Comparison of ENCODE assay signal across 1 cellular context in genomic region chr2:217362710-217363109, GRCh38.
TF ChIP-seq lines count a peak whose summit lies in the region.

No MANE protein-coding gene starts in this region.

TF ChIP-seq in K562, 482 proteins besides CTCF, POLR2A, EP300 and RAD21 (continued from another document and continues in another):
- no peak for TF ChIP-seq PRDM10 (IDR thresholded peaks at IDR 0.05; ENCODE audit: partially characterized antibody)
- TF ChIP-seq TCF3 (CRISPR knock-in tag; IDR thresholded peaks at IDR 0.05): peak; percentile 86
- TF ChIP-seq RHOXF2B (CRISPR knock-in tag; conservative IDR thresholded peaks at IDR 0.05): no peak
- TF ChIP-seq ESRRA (IDR thresholded peaks at IDR 0.05; ENCODE audit: borderline replicate concordance, low read depth): no peak
- TF ChIP-seq, protein P1, sequence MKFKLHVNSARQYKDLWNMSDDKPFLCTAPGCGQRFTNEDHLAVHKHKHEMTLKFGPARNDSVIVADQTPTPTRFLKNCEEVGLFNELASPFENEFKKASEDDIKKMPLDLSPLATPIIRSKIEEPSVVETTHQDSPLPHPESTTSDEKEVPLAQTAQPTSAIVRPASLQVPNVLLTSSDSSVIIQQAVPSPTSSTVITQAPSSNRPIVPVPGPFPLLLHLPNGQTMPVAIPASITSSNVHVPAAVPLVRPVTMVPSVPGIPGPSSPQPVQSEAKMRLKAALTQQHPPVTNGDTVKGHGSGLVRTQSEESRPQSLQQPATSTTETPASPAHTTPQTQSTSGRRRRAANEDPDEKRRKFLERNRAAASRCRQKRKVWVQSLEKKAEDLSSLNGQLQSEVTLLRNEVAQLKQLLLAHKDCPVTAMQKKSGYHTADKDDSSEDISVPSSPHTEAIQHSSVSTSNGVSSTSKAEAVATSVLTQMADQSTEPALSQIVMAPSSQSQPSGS (CRISPR knock-in tag; IDR thresholded peaks at IDR 0.05): no peak
- TF ChIP-seq, protein P2, sequence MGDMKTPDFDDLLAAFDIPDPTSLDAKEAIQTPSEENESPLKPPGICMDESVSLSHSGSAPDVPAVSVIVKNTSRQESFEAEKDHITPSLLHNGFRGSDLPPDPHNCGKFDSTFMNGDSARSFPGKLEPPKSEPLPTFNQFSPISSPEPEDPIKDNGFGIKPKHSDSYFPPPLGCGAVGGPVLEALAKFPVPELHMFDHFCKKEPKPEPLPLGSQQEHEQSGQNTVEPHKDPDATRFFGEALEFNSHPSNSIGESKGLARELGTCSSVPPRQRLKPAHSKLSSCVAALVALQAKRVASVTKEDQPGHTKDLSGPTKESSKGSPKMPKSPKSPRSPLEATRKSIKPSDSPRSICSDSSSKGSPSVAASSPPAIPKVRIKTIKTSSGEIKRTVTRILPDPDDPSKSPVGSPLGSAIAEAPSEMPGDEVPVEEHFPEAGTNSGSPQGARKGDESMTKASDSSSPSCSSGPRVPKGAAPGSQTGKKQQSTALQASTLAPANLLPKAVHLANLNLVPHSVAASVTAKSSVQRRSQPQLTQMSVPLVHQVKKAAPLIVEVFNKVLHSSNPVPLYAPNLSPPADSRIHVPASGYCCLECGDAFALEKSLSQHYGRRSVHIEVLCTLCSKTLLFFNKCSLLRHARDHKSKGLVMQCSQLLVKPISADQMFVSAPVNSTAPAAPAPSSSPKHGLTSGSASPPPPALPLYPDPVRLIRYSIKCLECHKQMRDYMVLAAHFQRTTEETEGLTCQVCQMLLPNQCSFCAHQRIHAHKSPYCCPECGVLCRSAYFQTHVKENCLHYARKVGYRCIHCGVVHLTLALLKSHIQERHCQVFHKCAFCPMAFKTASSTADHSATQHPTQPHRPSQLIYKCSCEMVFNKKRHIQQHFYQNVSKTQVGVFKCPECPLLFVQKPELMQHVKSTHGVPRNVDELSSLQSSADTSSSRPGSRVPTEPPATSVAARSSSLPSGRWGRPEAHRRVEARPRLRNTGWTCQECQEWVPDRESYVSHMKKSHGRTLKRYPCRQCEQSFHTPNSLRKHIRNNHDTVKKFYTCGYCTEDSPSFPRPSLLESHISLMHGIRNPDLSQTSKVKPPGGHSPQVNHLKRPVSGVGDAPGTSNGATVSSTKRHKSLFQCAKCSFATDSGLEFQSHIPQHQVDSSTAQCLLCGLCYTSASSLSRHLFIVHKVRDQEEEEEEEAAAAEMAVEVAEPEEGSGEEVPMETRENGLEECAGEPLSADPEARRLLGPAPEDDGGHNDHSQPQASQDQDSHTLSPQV (IDR thresholded peaks at IDR 0.05): no peak
- no peak for TF ChIP-seq NCOA2 (IDR thresholded peaks at IDR 0.05; ENCODE audit: partially characterized antibody in 2 of 2)
- TF ChIP-seq EWSR1 (IDR thresholded peaks at IDR 0.05; ENCODE audit: borderline replicate concordance, low read depth, partially characterized antibody): no peak
- TF ChIP-seq FOXA3 (CRISPR knock-in tag; conservative IDR thresholded peaks at IDR 0.05 in 1 of 2, IDR thresholded peaks at IDR 0.05 in 1 of 2): 0 out of 4 replicates have a peak, but pooled peaks of 1 of the 2 experiments have one; percentile 15
- no peak for TF ChIP-seq ZNF140 (CRISPR knock-in tag; IDR thresholded peaks at IDR 0.05)
- TF ChIP-seq RNF2 (IDR thresholded peaks at IDR 0.05): no peak
- TF ChIP-seq ZNF57 (CRISPR knock-in tag; IDR thresholded peaks at IDR 0.05): no peak
- peak; percentile 70; the same call in 1 of the 2 replicates for TF ChIP-seq LCOR (CRISPR knock-in tag; IDR thresholded peaks at IDR 0.05)
- no peak for TF ChIP-seq KLF10 (CRISPR knock-in tag; IDR thresholded peaks at IDR 0.05)
- no peak for TF ChIP-seq CUX1 (CRISPR knock-in tag; IDR thresholded peaks at IDR 0.05)
- no peak for TF ChIP-seq NCOA1 (IDR thresholded peaks at IDR 0.05; ENCODE audit: low read depth)
- TF ChIP-seq, protein P3, sequence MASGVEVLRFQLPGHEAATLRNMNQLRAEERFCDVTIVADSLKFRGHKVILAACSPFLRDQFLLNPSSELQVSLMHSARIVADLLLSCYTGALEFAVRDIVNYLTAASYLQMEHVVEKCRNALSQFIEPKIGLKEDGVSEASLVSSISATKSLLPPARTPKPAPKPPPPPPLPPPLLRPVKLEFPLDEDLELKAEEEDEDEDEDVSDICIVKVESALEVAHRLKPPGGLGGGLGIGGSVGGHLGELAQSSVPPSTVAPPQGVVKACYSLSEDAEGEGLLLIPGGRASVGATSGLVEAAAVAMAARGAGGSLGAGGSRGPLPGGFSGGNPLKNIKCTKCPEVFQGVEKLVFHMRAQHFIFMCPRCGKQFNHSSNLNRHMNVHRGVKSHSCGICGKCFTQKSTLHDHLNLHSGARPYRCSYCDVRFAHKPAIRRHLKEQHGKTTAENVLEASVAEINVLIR (CRISPR knock-in tag; IDR thresholded peaks at IDR 0.05): no peak
- peak; percentile 66; the same call in 1 of the 2 replicates for TF ChIP-seq MEF2D (tag; conservative IDR thresholded peaks at IDR 0.05; ENCODE audit: low read depth)
- TF ChIP-seq, protein P4, sequence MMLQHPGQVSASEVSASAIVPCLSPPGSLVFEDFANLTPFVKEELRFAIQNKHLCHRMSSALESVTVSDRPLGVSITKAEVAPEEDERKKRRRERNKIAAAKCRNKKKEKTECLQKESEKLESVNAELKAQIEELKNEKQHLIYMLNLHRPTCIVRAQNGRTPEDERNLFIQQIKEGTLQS (IDR thresholded peaks at IDR 0.05): no peak
- TF ChIP-seq, protein P4 (CRISPR knock-in tag; conservative IDR thresholded peaks at IDR 0.05): no peak
- TF ChIP-seq MIER1 (IDR thresholded peaks at IDR 0.05; ENCODE audit: low read depth): no peak
- peak in 1 of 2 experiments; percentile 59; a peak in 1 of 4 replicates for TF ChIP-seq RCOR1 (IDR thresholded peaks at IDR 0.05; ENCODE audit: borderline replicate concordance in 1 of 2, low read depth in 2 of 2, low read length in 2 of 2)
- TF ChIP-seq CBFA2T2 (conservative IDR thresholded peaks at IDR 0.05): peak; percentile 68
- TF ChIP-seq NUFIP1 (IDR thresholded peaks at IDR 0.05; ENCODE audit: partially characterized antibody): no peak
- no peak for TF ChIP-seq RBM15 (IDR thresholded peaks at IDR 0.05; ENCODE audit: insufficient read depth, low read length)
- no peak for TF ChIP-seq TFAM (CRISPR knock-in tag; conservative IDR thresholded peaks at IDR 0.05)
- 0 out of 2 replicates have a peak, but pooled peaks have one; percentile 38 for TF ChIP-seq PYGO2 (tag; IDR thresholded peaks at IDR 0.05)
- no peak for TF ChIP-seq ZNF253 (CRISPR knock-in tag; conservative IDR thresholded peaks at IDR 0.05)
- TF ChIP-seq, protein P5, sequence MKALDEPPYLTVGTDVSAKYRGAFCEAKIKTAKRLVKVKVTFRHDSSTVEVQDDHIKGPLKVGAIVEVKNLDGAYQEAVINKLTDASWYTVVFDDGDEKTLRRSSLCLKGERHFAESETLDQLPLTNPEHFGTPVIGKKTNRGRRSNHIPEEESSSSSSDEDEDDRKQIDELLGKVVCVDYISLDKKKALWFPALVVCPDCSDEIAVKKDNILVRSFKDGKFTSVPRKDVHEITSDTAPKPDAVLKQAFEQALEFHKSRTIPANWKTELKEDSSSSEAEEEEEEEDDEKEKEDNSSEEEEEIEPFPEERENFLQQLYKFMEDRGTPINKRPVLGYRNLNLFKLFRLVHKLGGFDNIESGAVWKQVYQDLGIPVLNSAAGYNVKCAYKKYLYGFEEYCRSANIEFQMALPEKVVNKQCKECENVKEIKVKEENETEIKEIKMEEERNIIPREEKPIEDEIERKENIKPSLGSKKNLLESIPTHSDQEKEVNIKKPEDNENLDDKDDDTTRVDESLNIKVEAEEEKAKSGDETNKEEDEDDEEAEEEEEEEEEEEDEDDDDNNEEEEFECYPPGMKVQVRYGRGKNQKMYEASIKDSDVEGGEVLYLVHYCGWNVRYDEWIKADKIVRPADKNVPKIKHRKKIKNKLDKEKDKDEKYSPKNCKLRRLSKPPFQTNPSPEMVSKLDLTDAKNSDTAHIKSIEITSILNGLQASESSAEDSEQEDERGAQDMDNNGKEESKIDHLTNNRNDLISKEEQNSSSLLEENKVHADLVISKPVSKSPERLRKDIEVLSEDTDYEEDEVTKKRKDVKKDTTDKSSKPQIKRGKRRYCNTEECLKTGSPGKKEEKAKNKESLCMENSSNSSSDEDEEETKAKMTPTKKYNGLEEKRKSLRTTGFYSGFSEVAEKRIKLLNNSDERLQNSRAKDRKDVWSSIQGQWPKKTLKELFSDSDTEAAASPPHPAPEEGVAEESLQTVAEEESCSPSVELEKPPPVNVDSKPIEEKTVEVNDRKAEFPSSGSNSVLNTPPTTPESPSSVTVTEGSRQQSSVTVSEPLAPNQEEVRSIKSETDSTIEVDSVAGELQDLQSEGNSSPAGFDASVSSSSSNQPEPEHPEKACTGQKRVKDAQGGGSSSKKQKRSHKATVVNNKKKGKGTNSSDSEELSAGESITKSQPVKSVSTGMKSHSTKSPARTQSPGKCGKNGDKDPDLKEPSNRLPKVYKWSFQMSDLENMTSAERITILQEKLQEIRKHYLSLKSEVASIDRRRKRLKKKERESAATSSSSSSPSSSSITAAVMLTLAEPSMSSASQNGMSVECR (CRISPR knock-in tag; IDR thresholded peaks at IDR 0.05): no peak
- TF ChIP-seq, protein P6, sequence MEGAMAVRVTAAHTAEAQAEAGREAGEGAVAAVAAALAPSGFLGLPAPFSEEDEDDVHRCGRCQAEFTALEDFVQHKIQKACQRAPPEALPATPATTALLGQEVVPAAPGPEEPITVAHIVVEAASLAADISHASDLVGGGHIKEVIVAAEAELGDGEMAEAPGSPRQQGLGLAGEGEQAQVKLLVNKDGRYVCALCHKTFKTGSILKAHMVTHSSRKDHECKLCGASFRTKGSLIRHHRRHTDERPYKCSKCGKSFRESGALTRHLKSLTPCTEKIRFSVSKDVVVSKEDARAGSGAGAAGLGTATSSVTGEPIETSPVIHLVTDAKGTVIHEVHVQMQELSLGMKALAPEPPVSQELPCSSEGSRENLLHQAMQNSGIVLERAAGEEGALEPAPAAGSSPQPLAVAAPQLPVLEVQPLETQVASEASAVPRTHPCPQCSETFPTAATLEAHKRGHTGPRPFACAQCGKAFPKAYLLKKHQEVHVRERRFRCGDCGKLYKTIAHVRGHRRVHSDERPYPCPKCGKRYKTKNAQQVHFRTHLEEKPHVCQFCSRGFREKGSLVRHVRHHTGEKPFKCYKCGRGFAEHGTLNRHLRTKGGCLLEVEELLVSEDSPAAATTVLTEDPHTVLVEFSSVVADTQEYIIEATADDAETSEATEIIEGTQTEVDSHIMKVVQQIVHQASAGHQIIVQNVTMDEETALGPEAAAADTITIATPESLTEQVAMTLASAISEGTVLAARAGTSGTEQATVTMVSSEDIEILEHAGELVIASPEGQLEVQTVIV (CRISPR knock-in tag; IDR thresholded peaks at IDR 0.05; ENCODE audit: borderline replicate concordance): no peak
- no peak for TF ChIP-seq TAF15 (IDR thresholded peaks at IDR 0.05; ENCODE audit: low read depth, low read length)
- no peak for TF ChIP-seq NFXL1 (CRISPR knock-in tag; IDR thresholded peaks at IDR 0.05)
- TF ChIP-seq TOE1 (IDR thresholded peaks at IDR 0.05; ENCODE audit: borderline replicate concordance): no peak
- TF ChIP-seq TOE1 (CRISPR knock-in tag; IDR thresholded peaks at IDR 0.05; ENCODE audit: borderline replicate concordance, low read depth): no peak
- TF ChIP-seq SRSF7 (optimal IDR thresholded peaks at IDR 0.05; ENCODE audit: low read depth, low read length): no peak
